Comparison of ENCODE assay signal across 1 cellular context in the genomic region with DNA sequence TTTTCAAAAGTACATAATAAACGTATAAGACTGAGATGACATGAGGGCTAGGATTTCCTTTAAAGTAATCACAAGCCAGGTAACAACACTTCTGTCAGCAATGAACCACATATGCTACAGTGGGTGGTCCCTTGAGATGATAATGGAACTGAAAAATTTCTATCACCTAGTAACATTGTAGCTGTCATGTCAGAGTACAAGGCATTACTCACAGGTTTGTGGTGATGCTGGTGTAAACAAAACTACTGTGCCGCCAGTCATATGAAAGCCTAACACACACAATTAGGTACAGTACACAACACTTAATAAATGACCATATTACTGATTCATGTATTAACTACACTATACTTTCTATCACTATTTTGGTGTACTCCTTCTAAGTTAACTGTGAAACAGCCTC.
TF ChIP-seq lines count a peak whose summit lies in the region.

No MANE protein-coding gene starts in this region.

TF ChIP-seq in GM12878, 131 proteins besides CTCF, POLR2A, EP300 and RAD21 (continued from another document and continues in another):
- no peak for TF ChIP-seq E4F1 (IDR thresholded peaks at IDR 0.05; ENCODE audit: borderline replicate concordance, partially characterized antibody)
- TF ChIP-seq PBX3 (IDR thresholded peaks at IDR 0.05; ENCODE audit: insufficient replicate concordance, low read depth, low read length), result peak; percentile 72
- TF ChIP-seq POU2F2 (IDR thresholded peaks at IDR 0.05; ENCODE audit: borderline replicate concordance, low read depth, low read length), result no peak
- TF ChIP-seq SMAD5 (IDR thresholded peaks at IDR 0.05; ENCODE audit: low read depth), result no peak
- TF ChIP-seq RUNX3 (IDR thresholded peaks at IDR 0.05; ENCODE audit: low read length), result peak; percentile 55; the same call in 1 of the 2 replicates
- TF ChIP-seq LARP7 (IDR thresholded peaks at IDR 0.05), result no peak
- TF ChIP-seq SIN3A (IDR thresholded peaks at IDR 0.05; ENCODE audit: low read depth, low read length), result no peak
- TF ChIP-seq ATF7 (IDR thresholded peaks at IDR 0.05; ENCODE audit: low read depth), result peak; percentile 80
- no peak for TF ChIP-seq BCL11A (IDR thresholded peaks at IDR 0.05; ENCODE audit: low read depth, low read length)
- no peak for TF ChIP-seq PAX5 (IDR thresholded peaks at IDR 0.05; ENCODE audit: borderline replicate concordance, low read depth, low read length)
- TF ChIP-seq YY1 (IDR thresholded peaks at IDR 0.05; ENCODE audit: low read depth, low read length), result no peak
- TF ChIP-seq, protein P1, sequence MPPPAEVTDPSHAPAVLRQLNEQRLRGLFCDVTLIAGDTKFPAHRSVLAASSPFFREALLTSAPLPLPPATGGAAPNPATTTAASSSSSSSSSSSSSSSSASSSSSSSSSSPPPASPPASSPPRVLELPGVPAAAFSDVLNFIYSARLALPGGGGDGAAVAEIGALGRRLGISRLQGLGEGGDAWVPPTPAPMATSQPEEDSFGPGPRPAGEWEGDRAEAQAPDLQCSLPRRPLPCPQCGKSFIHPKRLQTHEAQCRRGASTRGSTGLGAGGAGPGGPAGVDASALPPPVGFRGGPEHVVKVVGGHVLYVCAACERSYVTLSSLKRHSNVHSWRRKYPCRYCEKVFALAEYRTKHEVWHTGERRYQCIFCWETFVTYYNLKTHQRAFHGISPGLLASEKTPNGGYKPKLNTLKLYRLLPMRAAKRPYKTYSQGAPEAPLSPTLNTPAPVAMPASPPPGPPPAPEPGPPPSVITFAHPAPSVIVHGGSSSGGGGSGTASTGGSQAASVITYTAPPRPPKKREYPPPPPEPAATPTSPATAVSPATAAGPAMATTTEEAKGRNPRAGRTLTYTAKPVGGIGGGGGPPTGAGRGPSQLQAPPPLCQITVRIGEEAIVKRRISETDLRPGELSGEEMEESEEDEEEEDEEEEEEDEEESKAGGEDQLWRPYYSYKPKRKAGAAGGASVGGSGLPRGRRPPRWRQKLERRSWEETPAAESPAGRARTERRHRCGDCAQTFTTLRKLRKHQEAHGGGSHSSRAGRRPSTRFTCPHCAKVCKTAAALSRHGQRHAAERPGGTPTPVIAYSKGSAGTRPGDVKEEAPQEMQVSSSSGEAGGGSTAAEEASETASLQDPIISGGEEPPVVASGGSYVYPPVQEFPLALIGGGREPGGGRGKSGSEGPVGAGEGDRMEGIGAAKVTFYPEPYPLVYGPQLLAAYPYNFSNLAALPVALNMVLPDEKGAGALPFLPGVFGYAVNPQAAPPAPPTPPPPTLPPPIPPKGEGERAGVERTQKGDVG (CRISPR knock-in tag; IDR thresholded peaks at IDR 0.05), result no peak
- TF ChIP-seq BRCA1 (IDR thresholded peaks at IDR 0.05; ENCODE audit: low read depth, low read length), result no peak
- TF ChIP-seq HDAC2 (IDR thresholded peaks at IDR 0.05), result no peak
- TF ChIP-seq RCOR1 (conservative IDR thresholded peaks at IDR 0.05; ENCODE audit: low read depth, low read length), result no peak
- peak in 1 of 2 experiments; percentile 32; a peak in 1 of 4 replicates for TF ChIP-seq BHLHE40 (IDR thresholded peaks at IDR 0.05; ENCODE audit: borderline replicate concordance in 1 of 2, low read depth in 2 of 2, low read length in 1 of 2)
- TF ChIP-seq, protein P2, sequence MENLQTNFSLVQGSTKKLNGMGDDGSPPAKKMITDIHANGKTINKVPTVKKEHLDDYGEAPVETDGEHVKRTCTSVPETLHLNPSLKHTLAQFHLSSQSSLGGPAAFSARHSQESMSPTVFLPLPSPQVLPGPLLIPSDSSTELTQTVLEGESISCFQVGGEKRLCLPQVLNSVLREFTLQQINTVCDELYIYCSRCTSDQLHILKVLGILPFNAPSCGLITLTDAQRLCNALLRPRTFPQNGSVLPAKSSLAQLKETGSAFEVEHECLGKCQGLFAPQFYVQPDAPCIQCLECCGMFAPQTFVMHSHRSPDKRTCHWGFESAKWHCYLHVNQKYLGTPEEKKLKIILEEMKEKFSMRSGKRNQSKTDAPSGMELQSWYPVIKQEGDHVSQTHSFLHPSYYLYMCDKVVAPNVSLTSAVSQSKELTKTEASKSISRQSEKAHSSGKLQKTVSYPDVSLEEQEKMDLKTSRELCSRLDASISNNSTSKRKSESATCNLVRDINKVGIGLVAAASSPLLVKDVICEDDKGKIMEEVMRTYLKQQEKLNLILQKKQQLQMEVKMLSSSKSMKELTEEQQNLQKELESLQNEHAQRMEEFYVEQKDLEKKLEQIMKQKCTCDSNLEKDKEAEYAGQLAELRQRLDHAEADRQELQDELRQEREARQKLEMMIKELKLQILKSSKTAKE (IDR thresholded peaks at IDR 0.05; ENCODE audit: low read depth, poor library complexity, severe bottlenecking), result no peak
- no peak for TF ChIP-seq NFIC (IDR thresholded peaks at IDR 0.05; ENCODE audit: low read depth, low read length)
- TF ChIP-seq CHD1 (IDR thresholded peaks at IDR 0.05; ENCODE audit: low read depth, low read length), result no peak
- no peak for TF ChIP-seq SMC3 (IDR thresholded peaks at IDR 0.05; ENCODE audit: borderline replicate concordance, low read length)
- no peak for TF ChIP-seq MLLT1 (IDR thresholded peaks at IDR 0.05)
- no peak for TF ChIP-seq PAX8 (IDR thresholded peaks at IDR 0.05)
- TF ChIP-seq ESRRA (IDR thresholded peaks at IDR 0.05; ENCODE audit: low read length), result no peak
- TF ChIP-seq STAT3 (IDR thresholded peaks at IDR 0.05; ENCODE audit: low read depth, low read length), result no peak
- TF ChIP-seq SREBF1 (IDR thresholded peaks at IDR 0.05; ENCODE audit: low read length), result no peak
- no peak for TF ChIP-seq SREBF2 (IDR thresholded peaks at IDR 0.05; ENCODE audit: low read length)
- peak; percentile 80; the same call in 1 of the 2 replicates for TF ChIP-seq MTA2 (IDR thresholded peaks at IDR 0.05; ENCODE audit: low read depth)
- no peak for TF ChIP-seq ETV6 (conservative IDR thresholded peaks at IDR 0.05 in 1 of 2, IDR thresholded peaks at IDR 0.05 in 1 of 2; ENCODE audit: borderline replicate concordance in 1 of 2, low read depth in 1 of 2)
- TF ChIP-seq CHD2 (IDR thresholded peaks at IDR 0.05; ENCODE audit: borderline replicate concordance, low read depth, low read length), result peak; percentile 50; the same call in 1 of the 2 replicates
- TF ChIP-seq FOXM1 (IDR thresholded peaks at IDR 0.05; ENCODE audit: low read depth, low read length), result no peak
- no peak for TF ChIP-seq TBL1XR1 (IDR thresholded peaks at IDR 0.05; ENCODE audit: low read depth, low read length)
- no peak for TF ChIP-seq KAT2A (conservative IDR thresholded peaks at IDR 0.05; ENCODE audit: control insufficient read depth, low read depth, low read length)
- TF ChIP-seq SUPT20H (IDR thresholded peaks at IDR 0.05; ENCODE audit: borderline replicate concordance, control insufficient read depth, low read depth, low read length), result no peak
- no peak for TF ChIP-seq ZBTB40 (IDR thresholded peaks at IDR 0.05; ENCODE audit: borderline replicate concordance)
- TF ChIP-seq BMI1 (IDR thresholded peaks at IDR 0.05; ENCODE audit: borderline replicate concordance), result no peak; the same call in 1 of the 2 replicates
- no peak for TF ChIP-seq STAT1 (conservative IDR thresholded peaks at IDR 0.05)
- no peak for TF ChIP-seq HDGF (IDR thresholded peaks at IDR 0.05)
- peak; percentile 59; the same call in 1 of the 2 replicates for TF ChIP-seq MXI1 (IDR thresholded peaks at IDR 0.05; ENCODE audit: low read depth, low read length)
- peak; percentile 83 for TF ChIP-seq MEF2B (IDR thresholded peaks at IDR 0.05; ENCODE audit: partially characterized antibody, poor library complexity, severe bottlenecking)
- no peak for TF ChIP-seq TAF1 (IDR thresholded peaks at IDR 0.05; ENCODE audit: borderline replicate concordance, low read depth, low read length)
- no peak for TF ChIP-seq SUZ12 (IDR thresholded peaks at IDR 0.05; ENCODE audit: unreplicated experiment)
- TF ChIP-seq, protein P3, sequence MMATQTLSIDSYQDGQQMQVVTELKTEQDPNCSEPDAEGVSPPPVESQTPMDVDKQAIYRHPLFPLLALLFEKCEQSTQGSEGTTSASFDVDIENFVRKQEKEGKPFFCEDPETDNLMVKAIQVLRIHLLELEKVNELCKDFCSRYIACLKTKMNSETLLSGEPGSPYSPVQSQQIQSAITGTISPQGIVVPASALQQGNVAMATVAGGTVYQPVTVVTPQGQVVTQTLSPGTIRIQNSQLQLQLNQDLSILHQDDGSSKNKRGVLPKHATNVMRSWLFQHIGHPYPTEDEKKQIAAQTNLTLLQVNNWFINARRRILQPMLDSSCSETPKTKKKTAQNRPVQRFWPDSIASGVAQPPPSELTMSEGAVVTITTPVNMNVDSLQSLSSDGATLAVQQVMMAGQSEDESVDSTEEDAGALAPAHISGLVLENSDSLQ (IDR thresholded peaks at IDR 0.05), result peak; percentile 94
- TF ChIP-seq RELA (IDR thresholded peaks at IDR 0.05; ENCODE audit: borderline replicate concordance, partially characterized antibody), result no peak
- 0 out of 2 replicates have a peak, but pooled peaks have one; percentile 50 for TF ChIP-seq CREM (IDR thresholded peaks at IDR 0.05; ENCODE audit: low read depth)
- TF ChIP-seq NKRF (conservative IDR thresholded peaks at IDR 0.05), result no peak
